33 cellular contexts compared by ENCODE assay signal in the genomic region with DNA sequence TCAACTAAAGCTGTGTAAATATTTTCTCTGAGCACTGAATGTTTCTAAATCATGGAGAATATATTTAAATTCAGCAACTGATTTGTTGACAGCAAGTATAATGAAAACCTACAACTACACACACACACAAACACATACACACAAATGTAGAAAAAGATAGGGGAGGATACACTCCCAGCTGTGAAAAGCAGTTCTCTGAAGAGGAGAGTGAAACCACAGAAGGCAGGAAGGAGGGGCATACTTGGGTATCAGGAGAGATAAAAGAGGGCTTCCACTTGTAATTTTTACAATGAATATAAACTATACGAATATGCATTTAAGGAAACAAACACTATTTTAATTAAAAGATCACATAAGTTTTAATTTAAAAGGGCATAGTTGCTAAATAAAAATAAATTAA.
"Had no signal": no experiment of that assay in that cellular context is flagged by ENCODE, and none has a peak within 500 bp of the region (broad histone marks: within the 10 kb centered on the region; RNA-seq: fewer than 3 reads in every experiment).

No MANE protein-coding gene starts in this region.

- H3K9me3 Mint-ChIP-seq: activated B cell treated with CpG ODN at 0.5 μM for 24 hours had no signal

- H3K4me1 Mint-ChIP-seq: brain had no signal

- H3K27me3 ChIP-seq: MG63, SJSA1 had no signal

- H3K36me3 Mint-ChIP-seq: brain, IgD-negative memory B cell had no signal

- H3K4me3 Mint-ChIP-seq: activated B cell treated with CpG ODN at 0.5 μM for 24 hours; activated T-cell treated with anti-CD3 and anti-CD28 coated beads, Interleukin-2, amount 50 U/mL, for 4 hours; brain; IgD-negative memory B cell had no signal

- H3K4me1 ChIP-seq: SJSA1 had no signal

- DNase-seq: activated B cell treated with CpG ODN at 0.5 μM for 24 hours; activated CD4-positive, alpha-beta T cell treated with anti-CD3 and anti-CD28 coated beads for 4 hours; activated CD4-positive, alpha-beta T cell treated with anti-CD3 and anti-CD28 coated beads, Interleukin-2, amount 50 U/mL, for 4 hours; activated CD4-positive, CD25-positive, alpha-beta regulatory T cell treated with anti-CD3 and anti-CD28 coated beads, Interleukin-2, amount 50 U/mL, for 72 hours; activated effector memory CD4-positive, alpha-beta T cell treated with Interleukin-2 at 50 U/mL for 16 hours; activated naive CD4-positive, alpha-beta T cell treated with anti-CD3 and anti-CD28 coated beads, Interleukin-2, amount 50 U/mL, for 16 hours; activated T-cell treated with anti-CD3 and anti-CD28 coated beads for 4 hours; activated T-cell treated with anti-CD3 and anti-CD28 coated beads, Interleukin-2, amount 50 U/mL, for 4 hours; anterior cingulate cortex; caudate nucleus; cerebellar nuclear complex; Kasumi-1; KG1; MG63; NCI-H1048; NCI-H1436 treated with DMSO at 0.1 percent for 48 hours; NCI-H1694 treated with DMSO at 0.1 percent for 48 hours; NCI-H2029; NCI-H2107; NCI-H2171; NCI-H510A; NCI-H526; NCI-H748 treated with DMSO at 0.1 percent for 48 hours; SHP77 treated with DMSO at 0.1 percent for 48 hours; SW 1271; T-helper 2 cell; T-helper 9 cell had no signal

- ATAC-seq: activated T-cell treated with anti-CD3 and anti-CD28 coated beads, Interleukin-2, amount 50 U/mL, for 4 hours; Panc1; SK-N-SH treated with all-trans-retinoic acid at 6 μM for 48 hours had no signal

- H3K9me3 ChIP-seq: SJSA1 had no signal

- H3K27ac Mint-ChIP-seq: activated B cell treated with CpG ODN at 0.5 μM for 24 hours, brain, IgD-negative memory B cell had no signal

- H3K27me3 Mint-ChIP-seq: activated B cell treated with CpG ODN at 0.5 μM for 24 hours, IgD-negative memory B cell had no signal

- H3K27ac ChIP-seq: SJSA1, VCaP had no signal

- H3K4me3 ChIP-seq: MG63, SJSA1 had no signal

- H3K36me3 ChIP-seq: MG63, SJSA1 had no signal
